1 cellular context compared by ENCODE assay signal in genomic region chr15:75650908-75651809, GRCh38.
TF ChIP-seq lines count a peak whose summit lies in the region.

No MANE protein-coding gene starts in this region.

TF ChIP-seq in HepG2, 621 proteins besides CTCF, POLR2A, EP300 and RAD21 (continued from another document and continues in another):
- TF ChIP-seq HBP1 (CRISPR knock-in tag; IDR thresholded peaks at IDR 0.05; ENCODE audit: low read depth): 0 out of 2 replicates have a peak, but pooled peaks have one; percentile 12
- TF ChIP-seq FOXA1 (IDR thresholded peaks at IDR 0.05): no peak
- peak; percentile 16; the same call in 1 of the 2 replicates for TF ChIP-seq FOXA1 (CRISPR knock-in tag; IDR thresholded peaks at IDR 0.05)
- TF ChIP-seq MZF1 (CRISPR knock-in tag; IDR thresholded peaks at IDR 0.05; ENCODE audit: borderline replicate concordance): 0 out of 2 replicates have a peak, but pooled peaks have one; percentile 25
- TF ChIP-seq XRCC5 (optimal IDR thresholded peaks at IDR 0.05; ENCODE audit: low read length): peak; percentile 78
- TF ChIP-seq IKZF5 (CRISPR knock-in tag; IDR thresholded peaks at IDR 0.05): peak; percentile 82; the same call in 1 of the 2 replicates
- TF ChIP-seq ZNF614 (CRISPR knock-in tag; IDR thresholded peaks at IDR 0.05; ENCODE audit: borderline replicate concordance): peak; percentile 66; the same call in 1 of the 2 replicates
- 0 out of 2 replicates have a peak, but pooled peaks have one; percentile 46 for TF ChIP-seq ZNF572 (CRISPR knock-in tag; IDR thresholded peaks at IDR 0.05)
- peak; percentile 86 for TF ChIP-seq HIC2 (CRISPR knock-in tag; IDR thresholded peaks at IDR 0.05; ENCODE audit: low read depth)
- 0 out of 2 replicates have a peak, but pooled peaks have one; percentile 54 for TF ChIP-seq NFKBIZ (CRISPR knock-in tag; IDR thresholded peaks at IDR 0.05)
- TF ChIP-seq ATF7-NPFF (CRISPR knock-in tag; IDR thresholded peaks at IDR 0.05; ENCODE audit: low read depth): 0 out of 2 replicates have a peak, but pooled peaks have one; percentile 45
- TF ChIP-seq ZNF510 (CRISPR knock-in tag; IDR thresholded peaks at IDR 0.05; ENCODE audit: low read depth): 0 out of 2 replicates have a peak, but pooled peaks have one; percentile 40
- TF ChIP-seq MAX (IDR thresholded peaks at IDR 0.05): peak; percentile 50
- peak; percentile 96 for TF ChIP-seq SAP130 (CRISPR knock-in tag; IDR thresholded peaks at IDR 0.05; ENCODE audit: low read depth)
- no peak for TF ChIP-seq TCF12 (IDR thresholded peaks at IDR 0.05)
- peak; percentile 75; the same call in 1 of the 2 replicates for TF ChIP-seq TCF12 (CRISPR knock-in tag; IDR thresholded peaks at IDR 0.05)
- 0 out of 2 replicates have a peak, but pooled peaks have one; percentile 40 for TF ChIP-seq ARNT2 (CRISPR knock-in tag; IDR thresholded peaks at IDR 0.05; ENCODE audit: low read depth)
- peak; percentile 53 for TF ChIP-seq ZKSCAN8 (CRISPR knock-in tag; IDR thresholded peaks at IDR 0.05; ENCODE audit: borderline replicate concordance)
- peak; percentile 62 for TF ChIP-seq NCOA2 (CRISPR knock-in tag; IDR thresholded peaks at IDR 0.05)
- peak; percentile 72 for TF ChIP-seq HNF4A (CRISPR knock-in tag; IDR thresholded peaks at IDR 0.05)
- no peak for TF ChIP-seq CCDC6 (CRISPR knock-in tag; IDR thresholded peaks at IDR 0.05)
- TF ChIP-seq EED (CRISPR knock-in tag; IDR thresholded peaks at IDR 0.05): no peak
- TF ChIP-seq RCOR2 (CRISPR knock-in tag; IDR thresholded peaks at IDR 0.05): peak; percentile 43; the same call in 1 of the 2 replicates
- 0 out of 2 replicates have a peak, but pooled peaks have one; percentile 59 for TF ChIP-seq ZNF451 (CRISPR knock-in tag; IDR thresholded peaks at IDR 0.05)
- TF ChIP-seq ZC3H13 (CRISPR knock-in tag; IDR thresholded peaks at IDR 0.05): peak; percentile 42
- TF ChIP-seq MYPOP (CRISPR knock-in tag; IDR thresholded peaks at IDR 0.05): peak; percentile 34; the same call in 1 of the 2 replicates
- no peak for TF ChIP-seq MED8 (CRISPR knock-in tag; IDR thresholded peaks at IDR 0.05; ENCODE audit: insufficient replicate concordance)
- TF ChIP-seq EHMT2 (IDR thresholded peaks at IDR 0.05; ENCODE audit: borderline replicate concordance, low read depth, low read length): no peak
- peak; percentile 59; the same call in 1 of the 2 replicates for TF ChIP-seq POGK (CRISPR knock-in tag; conservative IDR thresholded peaks at IDR 0.05)
- TF ChIP-seq ZNF205 (CRISPR knock-in tag; IDR thresholded peaks at IDR 0.05): peak; percentile 57; the same call in 1 of the 2 replicates
- TF ChIP-seq ZNF33A (CRISPR knock-in tag; IDR thresholded peaks at IDR 0.05; ENCODE audit: borderline replicate concordance): no peak
- TF ChIP-seq ZNF776 (CRISPR knock-in tag; IDR thresholded peaks at IDR 0.05): 0 out of 2 replicates have a peak, but pooled peaks have one; percentile 24
- no peak for TF ChIP-seq PRMT3 (CRISPR knock-in tag; IDR thresholded peaks at IDR 0.05; ENCODE audit: borderline replicate concordance, low read depth)
- peak; percentile 58; the same call in 1 of the 2 replicates for TF ChIP-seq ZNF574 (CRISPR knock-in tag; IDR thresholded peaks at IDR 0.05)
- peak; percentile 38; the same call in 1 of the 2 replicates for TF ChIP-seq ZNF724P (CRISPR knock-in tag; IDR thresholded peaks at IDR 0.05; ENCODE audit: borderline replicate concordance)
- peak; percentile 22; the same call in 1 of the 2 replicates for TF ChIP-seq ZNF788 (CRISPR knock-in tag; IDR thresholded peaks at IDR 0.05; ENCODE audit: borderline replicate concordance)
- peak; percentile 73; the same call in 1 of the 2 replicates for TF ChIP-seq PRDM15 (CRISPR knock-in tag; IDR thresholded peaks at IDR 0.05)
- TF ChIP-seq NR2F6 (IDR thresholded peaks at IDR 0.05): peak; percentile 85
- peak; percentile 90 for TF ChIP-seq NR2F6 (CRISPR knock-in tag; IDR thresholded peaks at IDR 0.05)
- TF ChIP-seq ZBTB7A (CRISPR knock-in tag; IDR thresholded peaks at IDR 0.05): peak; percentile 79; the same call in 1 of the 2 replicates
- TF ChIP-seq MED1 (CRISPR knock-in tag; IDR thresholded peaks at IDR 0.05): peak; percentile 91
